30 cellular contexts compared by ENCODE assay signal in the genomic region with DNA sequence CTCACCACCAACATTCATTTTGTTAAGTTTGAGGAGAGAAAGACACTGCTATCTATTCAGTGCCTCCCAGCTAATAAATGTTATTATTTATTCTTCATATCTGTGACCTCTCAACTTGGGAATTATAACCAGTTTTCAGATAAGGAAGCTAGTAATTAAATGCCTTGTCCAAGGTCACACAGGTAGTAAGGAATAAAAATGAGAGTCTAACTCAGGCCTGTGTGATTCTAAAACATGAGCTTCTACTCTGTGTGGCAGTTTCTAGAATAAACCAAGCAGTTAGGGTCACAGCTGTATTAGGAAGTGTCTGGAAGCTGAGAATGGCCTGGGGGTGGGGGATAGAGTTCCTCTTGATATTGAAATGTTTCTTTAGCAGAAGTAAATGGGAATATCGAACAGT.
"Had no signal": no experiment of that assay in that cellular context is flagged by ENCODE, and none has a peak within 500 bp of the region (broad histone marks: within the 10 kb centered on the region; RNA-seq: fewer than 3 reads in every experiment).

No MANE protein-coding gene starts in this region.

- FAIRE-seq: pancreas, urothelium cell line had no signal

- H3K4me1 Mint-ChIP-seq: naive thymus-derived CD8-positive, alpha-beta T cell; nephron progenitor cell; stimulated activated memory B cell treated with anti-CD40 and anti-IgM and Interleukin-4, amounts not matched to agents 10 μg/mL and 1 μg/mL and 100 μg/mL, for 72 hours; stimulated activated naive CD8-positive, alpha-beta T cell treated with anti-CD3 and anti-CD28 coated beads, Interleukin-15, amount 100 ng/mL, for 72 hours had no signal

- H3K27me3 ChIP-seq: neutrophil, pancreas, right lobe of liver, sigmoid colon, spleen, suprapubic skin, testis, tibial nerve, upper lobe of left lung, vagina had no signal

- H3K4me3 ChIP-seq: pancreas, psoas muscle, right lobe of liver, sigmoid colon, smooth muscle cell, spleen, suprapubic skin, testis, tibial nerve, upper lobe of left lung, vagina had no signal

- ATAC-seq: naive thymus-derived CD8-positive, alpha-beta T cell; natural killer cell treated with Interleukin-12 subunit alpha and Interleukin-12 subunit beta and Interleukin-15 and Interleukin-18, amount 100 ng/mL, for 72 hours; psoas muscle; right cardiac atrium; right lobe of liver; stimulated activated memory B cell treated with anti-CD40 and anti-IgM and Interleukin-4, amounts not matched to agents 10 μg/mL and 1 μg/mL and 100 μg/mL, for 72 hours; stimulated activated naive CD8-positive, alpha-beta T cell treated with anti-CD3 and anti-CD28 coated beads, Interleukin-15, amount 100 ng/mL, for 72 hours; stimulated activated naive CD8-positive, alpha-beta T cell treated with anti-CD3 and anti-CD28 coated beads, Interleukin-15, Interleukin-2, amounts not matched to agents 100 U/mL and 50 U/mL, for 24 hours had no signal

- H3K36me3 Mint-ChIP-seq: naive thymus-derived CD8-positive, alpha-beta T cell; natural killer cell treated with Interleukin-12 subunit alpha and Interleukin-12 subunit beta and Interleukin-15 and Interleukin-18, amount 100 ng/mL, for 72 hours; stimulated activated memory B cell treated with anti-CD40 and anti-IgM and Interleukin-4, amounts not matched to agents 10 μg/mL and 1 μg/mL and 100 μg/mL, for 72 hours had no signal

- H3K4me2 ChIP-seq: smooth muscle cell had no signal

- H3K27ac Mint-ChIP-seq: naive thymus-derived CD8-positive, alpha-beta T cell; natural killer cell treated with Interleukin-12 subunit alpha and Interleukin-12 subunit beta and Interleukin-15 and Interleukin-18, amount 100 ng/mL, for 72 hours; nephron progenitor cell; stimulated activated memory B cell treated with anti-CD40 and anti-IgM and Interleukin-4, amounts not matched to agents 10 μg/mL and 1 μg/mL and 100 μg/mL, for 72 hours; stimulated activated naive CD8-positive, alpha-beta T cell treated with anti-CD3 and anti-CD28 coated beads, Interleukin-15, amount 100 ng/mL, for 72 hours had no signal

- H3K27me3 Mint-ChIP-seq: naive thymus-derived CD8-positive, alpha-beta T cell; natural killer cell treated with Interleukin-12 subunit alpha and Interleukin-12 subunit beta and Interleukin-15 and Interleukin-18, amount 100 ng/mL, for 72 hours; stimulated activated memory B cell treated with anti-CD40 and anti-IgM and Interleukin-4, amounts not matched to agents 10 μg/mL and 1 μg/mL and 100 μg/mL, for 72 hours; stimulated activated naive CD8-positive, alpha-beta T cell treated with anti-CD3 and anti-CD28 coated beads, Interleukin-15, amount 100 ng/mL, for 72 hours had no signal

- DNase-seq: naive thymus-derived CD8-positive, alpha-beta T cell; nephron progenitor cell; nucleus accumbens; pancreas; psoas muscle; right cardiac atrium; right lobe of liver; sigmoid colon; spleen; stimulated activated CD4-positive, alpha-beta T cell treated with anti-CD3 and anti-CD28 coated beads, Interleukin-12 subunit alpha, Interleukin-12 subunit beta, amount 100 ng/mL, for 4 hours; stimulated activated CD4-positive, alpha-beta T cell treated with anti-CD3 and anti-CD28 coated beads, Interleukin-1b, Interleukin-23, amount 100 ng/mL, for 48 hours; stimulated activated CD4-positive, alpha-beta T cell treated with anti-CD3 and anti-CD28 coated beads, Interleukin-4, amount 100 ng/mL, for 1 hour; stimulated activated CD4-positive, alpha-beta T cell treated with anti-CD3 and anti-CD28 coated beads, Interleukin-4, amount 100 ng/mL, for 4 hours; stimulated activated CD8-positive, alpha-beta memory T cell treated with anti-CD3 and anti-CD28 coated beads, Interleukin-4, amount 100 ng/mL, for 48 hours; stimulated activated naive CD4-positive, alpha-beta T cell; stimulated activated naive CD8-positive, alpha-beta T cell treated with anti-CD3 and anti-CD28 coated beads, Interleukin-15, amount 100 ng/mL, for 72 hours; stimulated activated naive CD8-positive, alpha-beta T cell treated with anti-CD3 and anti-CD28 coated beads, Interleukin-15, Interleukin-2, amounts not matched to agents 100 U/mL and 50 U/mL, for 24 hours; substantia nigra; testis; trophoblast cell; upper lobe of left lung had no signal

- H3K9me3 Mint-ChIP-seq: nephron progenitor cell; neural crest cell; stimulated activated memory B cell treated with anti-CD40 and anti-IgM and Interleukin-4, amounts not matched to agents 10 μg/mL and 1 μg/mL and 100 μg/mL, for 72 hours had no signal

- H3K27ac ChIP-seq: neutrophil, pancreas, psoas muscle, right lobe of liver, sigmoid colon, spleen, suprapubic skin, testis, tibial nerve, upper lobe of left lung, vagina had no signal

- H3K4me3 Mint-ChIP-seq: naive thymus-derived CD8-positive, alpha-beta T cell; natural killer cell treated with Interleukin-12 subunit alpha and Interleukin-12 subunit beta and Interleukin-15 and Interleukin-18, amount 100 ng/mL, for 72 hours; nephron progenitor cell; neural crest cell; stimulated activated memory B cell treated with anti-CD40 and anti-IgM and Interleukin-4, amounts not matched to agents 10 μg/mL and 1 μg/mL and 100 μg/mL, for 72 hours; stimulated activated naive CD8-positive, alpha-beta T cell treated with anti-CD3 and anti-CD28 coated beads, Interleukin-15, amount 100 ng/mL, for 72 hours had no signal

- H3K9me3 ChIP-seq: neutrophil, pancreas, psoas muscle, right lobe of liver, sigmoid colon, suprapubic skin, testis, tibial nerve, upper lobe of left lung, vagina had no signal

- H3K36me3 ChIP-seq: neutrophil, pancreas, right lobe of liver, sigmoid colon, spleen, suprapubic skin, tibial nerve, upper lobe of left lung, vagina had no signal

- H3K4me1 ChIP-seq: pancreas, psoas muscle, right lobe of liver, spleen, suprapubic skin, testis, tibial nerve, upper lobe of left lung, vagina had no signal
